ENCODE assay signal across 14 cellular contexts in genomic region chr1:45864765-45865164, GRCh38.
A peak's percentile ranks its signal among the peaks of the same experiment; 100 is the strongest.
DNase-seq lines count a peak whose midpoint lies in the region; TF ChIP-seq lines count a peak whose summit lies in the region.
"Had no signal": no experiment of that assay in that cellular context is flagged by ENCODE, and none has a peak within 500 bp of the region (broad histone marks: within the 10 kb centered on the region; RNA-seq: fewer than 3 reads in every experiment).

No MANE protein-coding gene starts in this region.

- POLR2A ChIA-PET in HEK293T (lab: Yijun Ruan, JAX) = interaction anchor here (0.7 kb wide), 1 partner anchor 10 kb away, joined by 3 read pairs; no protein-coding TSS in a partner anchor

- peaks cover 17% of the 10 kb centered on the region for H3K4me1 ChIP-seq in muscle layer of colon (ENCODE audit: insufficient read depth, low read length)

- DNase-seq in Ammon's horn (ENCODE audit: low spot score) = peak; percentile 12
- peak; percentile 8 for DNase-seq in HT-29 (ENCODE audit: low spot score)
- peak in 1 of 2 donors; percentile 24 for DNase-seq in cardiac fibroblast (ENCODE audit: low read depth in 2 of 2)
- DNase-seq in germinal center (ENCODE audit: low spot score) = no peak
- DNase-seq in COLO668 (lab: John Stamatoyannopoulos, UW; ENCODE audit: unreplicated experiment) = no peak
- no peak for DNase-seq in HEK293T (ENCODE audit: extremely low spot score)
- no peak for DNase-seq in anterior cingulate cortex (lab: John Stamatoyannopoulos, UW)
- DNase-seq: activated CD4-positive, alpha-beta T cell treated with anti-CD3 and anti-CD28 coated beads, Interleukin-2, amount 50 U/mL, for 48 hours; activated naive CD8-positive, alpha-beta T cell treated with anti-CD3 and anti-CD28 coated beads, Interleukin-2, amount 50 U/mL, for 24 hours; DMS 273 treated with DMSO at 0.1 percent for 48 hours; H7; mesendoderm; spleen had no signal

- H3K9ac ChIP-seq in muscle layer of colon (ENCODE audit: low read length) = no peak overlapping the region

- no peak for TF ChIP-seq CTCF in cardiac fibroblast (IDR thresholded peaks at IDR 0.05; ENCODE audit: low read depth, low read length)

- H3K27ac ChIP-seq in muscle layer of colon (ENCODE audit: low read depth, low read length) = no peak overlapping the region
- H3K27ac ChIP-seq: spleen had no signal

- no peaks in the 10 kb centered on the region for H3K36me3 ChIP-seq in muscle layer of colon (ENCODE audit: insufficient read depth, low read length)
- H3K36me3 ChIP-seq: spleen had no signal

- H3K4me3 ChIP-seq in cardiac fibroblast (replicated peaks in 1 of 2; ENCODE audit: low read depth in 2 of 2, low read length in 2 of 2) = peak overlapping the region; percentile 9 to 35
- peak overlapping the region; percentile 3 to 17 for H3K4me3 ChIP-seq in muscle layer of colon (ENCODE audit: low read depth in 1 of 2, low read length in 2 of 2)

- no peaks in the 10 kb centered on the region for H3K27me3 ChIP-seq in muscle layer of colon (ENCODE audit: control insufficient read depth in 1 of 2, insufficient read depth in 2 of 2, low read length in 2 of 2)
- H3K27me3 ChIP-seq: spleen had no signal

- CTCF ChIA-PET in HEK293T (lab: Yijun Ruan, JAX) = no interaction called here

- H3K9me3 ChIP-seq in muscle layer of colon (ENCODE audit: low read length) = no peaks in the 10 kb centered on the region
- H3K9me3 ChIP-seq: spleen had no signal

TF ChIP-seq in HEK293T, 16 proteins besides CTCF, POLR2A, EP300 and RAD21:
- TF ChIP-seq PKNOX1 (IDR thresholded peaks at IDR 0.05) = no peak
- no peak for TF ChIP-seq ELF4 (IDR thresholded peaks at IDR 0.05)
- TF ChIP-seq SP1 (IDR thresholded peaks at IDR 0.05) = no peak

Comparison
In these comparisons a context has a peak if more than half of its experiments do, and no peak if none do; other contexts are left out.
1. DNase-seq: peak in Ammon's horn (single experiment) and HT-29 (single experiment); none in germinal center (single experiment), COLO668 (single experiment), HEK293T (single experiment) and anterior cingulate cortex (0 of 58).